Comparison of ENCODE assay signal across 32 cellular contexts in the genomic region with DNA sequence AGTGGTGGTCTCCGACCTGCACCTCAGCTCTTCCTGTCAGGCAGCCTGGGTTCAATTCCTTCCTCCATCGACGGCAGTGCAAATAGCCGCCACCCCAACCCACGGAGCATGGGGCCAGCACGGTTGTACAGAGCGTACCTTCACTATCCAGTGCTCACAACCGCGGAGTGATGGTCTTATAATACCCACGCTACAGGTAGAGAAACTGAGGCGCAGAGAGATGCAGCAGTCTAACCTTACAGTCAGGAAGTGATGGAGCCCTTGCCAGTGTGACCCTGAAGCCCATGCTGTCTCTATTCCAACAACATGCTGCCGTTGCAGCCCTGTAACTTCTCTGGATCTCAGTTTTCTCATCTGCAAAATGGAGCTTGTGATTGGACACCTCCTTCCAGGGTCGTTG. TPM values are rescaled to one million over a fixed set of nuclear protein-coding genes. Genes with fewer than 3 reads are reported as not detected.
"Had no signal": no experiment of that assay in that cellular context is flagged by ENCODE, and none has a peak within 500 bp of the region (broad histone marks: within the 10 kb centered on the region; RNA-seq: fewer than 3 reads in every experiment).

No MANE protein-coding gene starts in this region.

- H3K4me1 ChIP-seq: breast epithelium, colonic mucosa had no signal

- H3K36me3 Mint-ChIP-seq: activated naive CD4-positive, alpha-beta T cell treated with anti-CD3 and anti-CD28 coated beads, Interleukin-2, amount 50 U/mL, for 24 hours; stimulated activated memory B cell treated with anti-CD40 and anti-IgM and Interleukin-4, amounts not matched to agents 10 μg/mL and 1 μg/mL and 100 μg/mL, for 72 hours had no signal

- H3K9ac ChIP-seq: parathyroid adenoma had no signal

- ATAC-seq: activated naive CD8-positive, alpha-beta T cell treated with anti-CD3 and anti-CD28 coated beads, Interleukin-2, amount 50 U/mL, for 24 hours; gastroesophageal sphincter; left colon; psoas muscle; stimulated activated memory B cell treated with anti-CD40 and anti-IgM and Interleukin-4, amounts not matched to agents 10 μg/mL and 1 μg/mL and 100 μg/mL, for 72 hours had no signal

- H3K4me3 ChIP-seq: breast epithelium, colonic mucosa, dorsolateral prefrontal cortex, gastroesophageal sphincter, hepatocyte, psoas muscle, smooth muscle cell, stomach, thyroid gland, upper lobe of left lung, vagina had no signal

- H3K27ac Mint-ChIP-seq: activated B cell treated with CpG ODN at 0.5 μM for 24 hours; activated naive CD4-positive, alpha-beta T cell treated with anti-CD3 and anti-CD28 coated beads, Interleukin-2, amount 50 U/mL, for 24 hours; activated naive CD8-positive, alpha-beta T cell treated with anti-CD3 and anti-CD28 coated beads, Interleukin-2, amount 50 U/mL, for 24 hours; nephron; stimulated activated memory B cell treated with anti-CD40 and anti-IgM and Interleukin-4, amounts not matched to agents 10 μg/mL and 1 μg/mL and 100 μg/mL, for 72 hours; T-helper 2 cell treated with Interferon-gamma antibody and Interleukin-4, amounts not matched to agents 5 μg/mL and 100 μg/mL, for 36 hours had no signal

- H3K36me3 ChIP-seq: breast epithelium, colonic mucosa, gastroesophageal sphincter, stomach, thyroid gland, upper lobe of left lung, vagina had no signal

- H3K9me3 Mint-ChIP-seq: activated B cell treated with CpG ODN at 0.5 μM for 24 hours; activated naive CD4-positive, alpha-beta T cell treated with anti-CD3 and anti-CD28 coated beads, Interleukin-2, amount 50 U/mL, for 24 hours; activated naive CD8-positive, alpha-beta T cell treated with anti-CD3 and anti-CD28 coated beads, Interleukin-2, amount 50 U/mL, for 24 hours; central memory CD8-positive, alpha-beta T cell; nephron; stimulated activated memory B cell treated with anti-CD40 and anti-IgM and Interleukin-4, amounts not matched to agents 10 μg/mL and 1 μg/mL and 100 μg/mL, for 72 hours; T-helper 2 cell treated with Interferon-gamma antibody and Interleukin-4, amounts not matched to agents 5 μg/mL and 100 μg/mL, for 36 hours had no signal

- H3K4me2 ChIP-seq: hepatocyte, smooth muscle cell had no signal

- H3K27ac ChIP-seq: breast epithelium, colonic mucosa, dorsolateral prefrontal cortex, gastroesophageal sphincter, hepatocyte, parathyroid adenoma, psoas muscle, stomach, thyroid gland, upper lobe of left lung, vagina had no signal

- H3K79me2 ChIP-seq: hepatocyte had no signal

- DNase-seq: activated B cell treated with CpG ODN at 0.5 μM for 24 hours; activated gamma-delta T cell; activated naive CD8-positive, alpha-beta T cell treated with anti-CD3 and anti-CD28 coated beads, Interleukin-2, amount 50 U/mL, for 24 hours; activated T-cell treated with anti-CD3 and anti-CD28 coated beads, Interleukin-2, amount 50 U/mL, for 1 hour; colonic mucosa; dorsolateral prefrontal cortex; effector memory CD4-positive, alpha-beta T cell; erythroblast; left colon; mammary epithelial cell; nucleus accumbens; psoas muscle; stimulated activated CD4-positive, alpha-beta T cell treated with anti-CD3 and anti-CD28 coated beads, Interleukin-1b, Interleukin-23, amount 100 ng/mL, for 48 hours; stimulated activated CD4-positive, alpha-beta T cell treated with anti-CD3 and anti-CD28 coated beads, Interleukin-4, amount 100 ng/mL, for 4 hours; stimulated activated CD8-positive, alpha-beta memory T cell treated with anti-CD3 and anti-CD28 coated beads, Interleukin-4, amount 100 ng/mL, for 48 hours; stomach; thyroid gland had no signal

- H3K4me3 Mint-ChIP-seq: activated B cell treated with CpG ODN at 0.5 μM for 24 hours; activated naive CD4-positive, alpha-beta T cell treated with anti-CD3 and anti-CD28 coated beads, Interleukin-2, amount 50 U/mL, for 24 hours; activated naive CD8-positive, alpha-beta T cell treated with anti-CD3 and anti-CD28 coated beads, Interleukin-2, amount 50 U/mL, for 24 hours; central memory CD8-positive, alpha-beta T cell; nephron; stimulated activated memory B cell treated with anti-CD40 and anti-IgM and Interleukin-4, amounts not matched to agents 10 μg/mL and 1 μg/mL and 100 μg/mL, for 72 hours; T-helper 2 cell treated with Interferon-gamma antibody and Interleukin-4, amounts not matched to agents 5 μg/mL and 100 μg/mL, for 36 hours had no signal

- H3K9me3 ChIP-seq: breast epithelium, colonic mucosa, gastroesophageal sphincter, psoas muscle, stomach, thyroid gland, upper lobe of left lung, vagina had no signal

- H3K4me1 Mint-ChIP-seq: activated B cell treated with CpG ODN at 0.5 μM for 24 hours had no signal

- H2AFZ ChIP-seq: hepatocyte, parathyroid adenoma had no signal

- FAIRE-seq: kidney had no signal

RNA-seq across cellular contexts. Expression of a gene that starts 11.0 kb away (rescaled TPM):
- total RNA-seq: activated B cell treated with CpG ODN at 0.5 μM for 24 hours, breast epithelium, colonic mucosa, gastroesophageal sphincter, hepatocyte, kidney, left colon, liver, mammary epithelial cell, mucosa of gallbladder, psoas muscle, smooth muscle cell, stomach, thyroid gland, upper lobe of left lung, vagina had no signal
- polyA plus RNA-seq: hepatocyte, liver, mammary epithelial cell, psoas muscle, smooth muscle cell, stomach had no signal

RNA-seq across cellular contexts. Expression of a gene that starts 54.5 kb away (rescaled TPM):
- total RNA-seq: activated B cell treated with CpG ODN at 0.5 μM for 24 hours, hepatocyte, liver, mammary epithelial cell, smooth muscle cell, vagina had no signal
- polyA plus RNA-seq: hepatocyte, liver, mammary epithelial cell, smooth muscle cell had no signal
